12 cellular contexts compared by ENCODE assay signal in the genomic region with DNA sequence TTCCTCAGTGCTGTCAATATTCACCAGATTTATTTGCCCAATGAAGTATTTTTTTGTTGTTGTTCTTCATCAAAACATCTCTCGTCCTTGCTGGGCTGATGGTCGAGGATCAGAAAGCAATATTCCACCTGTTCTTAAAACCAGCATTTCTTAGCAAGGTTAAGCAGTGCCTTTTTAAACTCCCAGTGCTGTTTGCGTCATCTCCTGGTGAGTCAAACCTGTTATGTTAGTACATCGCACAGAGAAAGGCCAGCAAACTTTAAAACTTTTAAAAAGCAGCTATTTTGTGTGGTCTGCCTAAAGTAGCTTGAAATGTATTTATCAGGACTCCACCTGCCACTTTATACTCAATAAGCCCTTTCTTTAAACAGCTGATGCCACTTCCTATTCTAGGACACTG.
"Had no signal": no experiment of that assay in that cellular context is flagged by ENCODE, and none has a peak within 500 bp of the region (broad histone marks: within the 10 kb centered on the region; RNA-seq: fewer than 3 reads in every experiment).

No MANE protein-coding gene starts in this region.

- H3K4me3 ChIP-seq: lower lobe of right lung, stomach, thyroid gland, uterus had no signal

- DNase-seq: activated CD4-positive, alpha-beta T cell treated with anti-CD3 and anti-CD28 coated beads, Interleukin-2, amount 50 U/mL, for 4 hours; activated CD4-positive, CD25-positive, alpha-beta regulatory T cell treated with anti-CD3 and anti-CD28 coated beads, Interleukin-2, amount 50 U/mL, for 72 hours; activated CD8-positive, alpha-beta memory T cell treated with anti-CD3 and anti-CD28 coated beads, Interleukin-2, amount 10 ng/mL, durations not matched to agents 7 days and 5 days; activated effector memory CD4-positive, alpha-beta T cell treated with anti-CD3 and anti-CD28 coated beads, Interleukin-2, amount 50 U/mL, for 16 hours; activated T-cell treated with anti-CD3 and anti-CD28 coated beads, Interleukin-2, amount 50 U/mL, for 4 hours; hypothalamus; lower lobe of right lung; naive B cell; small intestine; stomach; thyroid gland; uterus had no signal

- H3K36me3 ChIP-seq: lower lobe of right lung, stomach, thyroid gland, uterus had no signal

- H3K27me3 ChIP-seq: stomach, thyroid gland, uterus had no signal

- H3K4me1 ChIP-seq: lower lobe of right lung, stomach, thyroid gland, uterus had no signal

- H3K27ac ChIP-seq: lower lobe of right lung, stomach, thyroid gland, uterus had no signal

- H3K9me3 ChIP-seq: lower lobe of right lung, thyroid gland, uterus had no signal
